Comparison of ENCODE assay signal across 1 cellular context in genomic region chr16:28069921-28070794, GRCh38.
TF ChIP-seq lines count a peak whose summit lies in the region.

No MANE protein-coding gene starts in this region.

TF ChIP-seq in K562, 482 proteins besides CTCF, POLR2A, EP300 and RAD21 (continued from another document):
- TF ChIP-seq, protein P1, sequence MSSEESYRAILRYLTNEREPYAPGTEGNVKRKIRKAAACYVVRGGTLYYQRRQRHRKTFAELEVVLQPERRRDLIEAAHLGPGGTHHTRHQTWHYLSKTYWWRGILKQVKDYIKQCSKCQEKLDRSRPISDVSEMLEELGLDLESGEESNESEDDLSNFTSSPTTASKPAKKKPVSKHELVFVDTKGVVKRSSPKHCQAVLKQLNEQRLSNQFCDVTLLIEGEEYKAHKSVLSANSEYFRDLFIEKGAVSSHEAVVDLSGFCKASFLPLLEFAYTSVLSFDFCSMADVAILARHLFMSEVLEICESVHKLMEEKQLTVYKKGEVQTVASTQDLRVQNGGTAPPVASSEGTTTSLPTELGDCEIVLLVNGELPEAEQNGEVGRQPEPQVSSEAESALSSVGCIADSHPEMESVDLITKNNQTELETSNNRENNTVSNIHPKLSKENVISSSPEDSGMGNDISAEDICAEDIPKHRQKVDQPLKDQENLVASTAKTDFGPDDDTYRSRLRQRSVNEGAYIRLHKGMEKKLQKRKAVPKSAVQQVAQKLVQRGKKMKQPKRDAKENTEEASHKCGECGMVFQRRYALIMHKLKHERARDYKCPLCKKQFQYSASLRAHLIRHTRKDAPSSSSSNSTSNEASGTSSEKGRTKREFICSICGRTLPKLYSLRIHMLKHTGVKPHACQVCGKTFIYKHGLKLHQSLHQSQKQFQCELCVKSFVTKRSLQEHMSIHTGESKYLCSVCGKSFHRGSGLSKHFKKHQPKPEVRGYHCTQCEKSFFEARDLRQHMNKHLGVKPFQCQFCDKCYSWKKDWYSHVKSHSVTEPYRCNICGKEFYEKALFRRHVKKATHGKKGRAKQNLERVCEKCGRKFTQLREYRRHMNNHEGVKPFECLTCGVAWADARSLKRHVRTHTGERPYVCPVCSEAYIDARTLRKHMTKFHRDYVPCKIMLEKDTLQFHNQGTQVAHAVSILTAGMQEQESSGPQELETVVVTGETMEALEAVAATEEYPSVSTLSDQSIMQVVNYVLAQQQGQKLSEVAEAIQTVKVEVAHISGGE (CRISPR knock-in tag; IDR thresholded peaks at IDR 0.05) = no peak
